17 cellular contexts compared by ENCODE assay signal in the genomic region with DNA sequence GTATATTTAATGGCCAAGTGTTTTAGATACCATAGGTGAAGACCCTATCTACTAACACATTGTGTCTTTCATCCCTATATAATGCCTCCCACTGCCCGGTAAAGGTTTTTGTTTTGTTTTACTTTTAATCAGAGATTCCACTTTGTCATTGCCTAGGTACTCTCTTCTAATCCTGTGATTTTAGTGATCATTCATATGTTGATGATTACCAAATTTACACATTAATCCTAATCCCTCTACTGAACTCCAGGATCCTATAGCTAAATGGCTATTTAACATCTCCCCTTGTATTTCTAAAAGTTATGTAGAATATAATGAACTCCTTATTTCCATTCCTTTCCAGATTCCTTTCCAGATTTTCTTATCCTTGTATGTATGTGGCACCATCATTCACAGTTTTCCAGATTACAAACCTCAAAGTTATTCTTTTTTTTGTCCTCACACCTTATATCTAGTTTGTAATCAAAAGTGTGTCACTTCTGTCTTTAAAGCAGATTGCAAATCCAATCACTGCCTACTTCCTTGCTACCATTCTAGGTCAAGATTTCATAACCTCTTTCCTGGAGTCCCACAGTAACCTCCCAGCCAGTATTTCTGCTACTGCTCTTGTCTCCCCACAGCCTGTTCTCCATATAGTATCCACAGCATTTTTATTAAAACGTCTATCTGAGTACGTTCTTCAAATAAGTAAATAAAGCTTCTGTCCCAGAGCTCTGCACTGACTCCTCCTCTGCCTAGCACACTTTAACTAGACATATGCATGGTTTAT.
"Had no signal": no experiment of that assay in that cellular context is flagged by ENCODE, and none has a peak within 500 bp of the region (broad histone marks: within the 10 kb centered on the region; RNA-seq: fewer than 3 reads in every experiment).

No MANE protein-coding gene starts in this region.

- H3K4me1 ChIP-seq: ascending aorta, left ventricle myocardium inferior, tibial artery had no signal

- ATAC-seq: esophagus mucosa had no signal

- H3K9me3 ChIP-seq: ascending aorta, left ventricle myocardium inferior, tibial artery had no signal

- H3K27ac ChIP-seq: ascending aorta, left ventricle myocardium inferior, tibial artery had no signal

- H3K4me3 ChIP-seq: ascending aorta, left ventricle myocardium inferior, tibial artery had no signal

- H3K36me3 ChIP-seq: ascending aorta, left ventricle myocardium inferior, tibial artery had no signal

- DNase-seq: activated CD4-positive, alpha-beta T cell treated with anti-CD3 and anti-CD28 coated beads, Interleukin-2, amount 50 U/mL, for 1 hour; activated CD4-positive, CD25-positive, alpha-beta regulatory T cell treated with anti-CD3 and anti-CD28 coated beads, Interleukin-2, amount 50 U/mL, for 72 hours; activated CD8-positive, alpha-beta memory T cell treated with anti-CD3 and anti-CD28 coated beads for 24 hours; activated CD8-positive, alpha-beta memory T cell treated with anti-CD3 and anti-CD28 coated beads, Interleukin-2, amount 50 U/mL, for 48 hours; activated effector memory CD4-positive, alpha-beta T cell treated with Interleukin-2 at 50 U/mL for 16 hours; activated naive CD4-positive, alpha-beta T cell treated with anti-CD3 and anti-CD28 coated beads, Interleukin-2, amount 10 ng/mL, durations not matched to agents 7 days and 5 days; activated T-cell treated with anti-CD3 and anti-CD28 coated beads, Interleukin-2, amount 50 U/mL, for 48 hours; cerebellar nuclear complex; effector CD4-positive, alpha-beta T cell; left ventricle myocardium inferior; occipital lobe; stimulated activated CD4-positive, alpha-beta T cell treated with anti-CD3 and anti-CD28 coated beads, Interleukin-2, amount 100 ng/mL, for 24 hours; stimulated activated naive CD4-positive, alpha-beta T cell treated with Interleukin-2 at 50 U/mL for 16 hours; T-helper 9 cell; tibial artery had no signal

- H3K27me3 ChIP-seq: ascending aorta, tibial artery had no signal
